ENCODE assay signal across 8 cellular contexts in genomic region chr18:62637807-62638687, GRCh38.
DNase-seq lines count a peak whose midpoint lies in the region; TF ChIP-seq lines count a peak whose summit lies in the region.

No MANE protein-coding gene starts in this region.

- peak; percentile 23 for DNase-seq in NT2/D1 (ENCODE audit: low read depth, low spot score)
- DNase-seq in activated CD8-positive, alpha-beta memory T cell treated with anti-CD3 and anti-CD28 coated beads, Interleukin-2, amount 50 U/mL, for 48 hours = peak; percentile 70
- peak; percentile 41 for DNase-seq in globus pallidus (ENCODE audit: low spot score)
- DNase-seq in stimulated activated CD4-positive, alpha-beta T cell treated with anti-CD3 and anti-CD28 coated beads, TNF-alpha, amount 100 ng/mL, for 24 hours (ENCODE audit: low read depth in 3 of 3) = peak; percentile 21 to 58 (median 23)
- DNase-seq in mesenteric fat pad (ENCODE audit: low spot score) = no peak
- DNase-seq in hippocampal formation (lab: John Stamatoyannopoulos, UW) = no peak

- TF ChIP-seq CTCF in GM12872 (IDR thresholded peaks at IDR 0.05; ENCODE audit: insufficient read depth, low read depth, low read length) (peak; percentile 80), HEK293 (tag by site-specific recombination; IDR thresholded peaks at IDR 0.05) (0 out of 2 replicates have a peak, but pooled peaks have one; percentile 20)

- H3K4me3 ChIP-seq in HEK293 (ENCODE audit: low read depth, low read length) (no peak overlapping the region), NT2/D1 (ENCODE audit: insufficient read length, low read depth) (no peak overlapping the region)

- POLR2A ChIA-PET in HEK293 (lab: Yijun Ruan, JAX) = no interaction called here

- no peak overlapping the region for H3K27ac ChIP-seq in HEK293 (ENCODE audit: extremely low read depth, low read depth, low read length)

- H3K36me3 ChIP-seq in HEK293 (ENCODE audit: control insufficient read depth in 2 of 2, insufficient read depth in 1 of 2, low read length in 2 of 2) (no peaks in the 10 kb centered on the region), NT2/D1 (ENCODE audit: insufficient read depth, insufficient read length, low read length) (no peaks in the 10 kb centered on the region)

- CTCF ChIA-PET in HEK293 (lab: Yijun Ruan, JAX) = interaction anchor here (0.6 to 2.8 kb wide), 15 partner anchors 9 to 1205 kb away, joined by 3 to 11 read pairs (median 3); no protein-coding TSS in a partner anchor

- no peak overlapping the region for H3K9ac ChIP-seq in NT2/D1 (ENCODE audit: insufficient read length, low read depth)

- H3K9me3 ChIP-seq in HEK293 (ENCODE audit: control insufficient read depth, insufficient read depth, low read depth, low read length) = no peaks in the 10 kb centered on the region
- H3K9me3 ChIP-seq in NT2/D1 (ENCODE audit: insufficient read depth, low read length) = no peaks in the 10 kb centered on the region

- H3K4me1 ChIP-seq in HEK293 (ENCODE audit: control insufficient read depth, insufficient read depth, low read length) (peaks cover 3% of the 10 kb centered on the region; the same call in 1 of the 2 replicates), NT2/D1 (ENCODE audit: insufficient read depth, insufficient read length) (peaks cover 3% of the 10 kb centered on the region)

- H3K27me3 ChIP-seq in NT2/D1 (ENCODE audit: insufficient read depth, insufficient read length) = no peaks in the 10 kb centered on the region

TF ChIP-seq in HEK293, 187 proteins besides CTCF, POLR2A, EP300 and RAD21:
- TF ChIP-seq ZNF654 (tag by site-specific recombination; IDR thresholded peaks at IDR 0.05; ENCODE audit: low read depth) = peak; percentile 35
- TF ChIP-seq KLF7 (tag by site-specific recombination; IDR thresholded peaks at IDR 0.05; ENCODE audit: borderline replicate concordance) = no peak

Comparison
In these comparisons a context has a peak if more than half of its experiments do, and no peak if none do; other contexts are left out.
1. DNase-seq: peak in NT2/D1 (single experiment), activated CD8-positive, alpha-beta memory T cell treated with anti-CD3 and anti-CD28 coated beads, Interleukin-2, amount 50 U/mL, for 48 hours (single experiment), globus pallidus (single experiment) and stimulated activated CD4-positive, alpha-beta T cell treated with anti-CD3 and anti-CD28 coated beads, TNF-alpha, amount 100 ng/mL, for 24 hours (3 of 3); none in mesenteric fat pad (single experiment) and hippocampal formation (0 of 2).